In the genomic region with DNA sequence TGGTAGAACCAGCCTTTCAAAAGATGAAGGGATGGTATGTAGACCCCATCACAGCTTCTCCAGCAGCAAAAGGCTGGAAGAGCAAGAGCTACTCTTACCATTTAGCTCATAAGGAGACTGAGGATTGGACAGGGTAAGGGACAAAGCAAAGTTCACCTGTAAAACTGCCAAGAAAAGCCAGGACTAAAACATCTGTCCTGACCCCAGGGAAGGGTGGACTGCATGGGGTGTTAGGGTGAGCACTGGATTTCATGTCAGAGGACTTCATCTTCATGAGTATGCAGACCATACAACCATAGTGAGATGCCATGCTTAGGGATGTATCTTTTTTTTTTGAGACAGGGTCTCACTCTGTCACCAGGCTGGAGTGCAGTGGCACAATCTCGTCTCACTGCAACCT, we compare ENCODE assay signal across 2 cellular contexts.
TF ChIP-seq lines count a peak whose summit lies in the region.

No MANE protein-coding gene starts in this region.

TF ChIP-seq in liver, 16 proteins besides CTCF, POLR2A, EP300 and RAD21:
- peak; percentile 31 to 59 for TF ChIP-seq HNF4A (conservative IDR thresholded peaks at IDR 0.05)
- TF ChIP-seq, protein P1, sequence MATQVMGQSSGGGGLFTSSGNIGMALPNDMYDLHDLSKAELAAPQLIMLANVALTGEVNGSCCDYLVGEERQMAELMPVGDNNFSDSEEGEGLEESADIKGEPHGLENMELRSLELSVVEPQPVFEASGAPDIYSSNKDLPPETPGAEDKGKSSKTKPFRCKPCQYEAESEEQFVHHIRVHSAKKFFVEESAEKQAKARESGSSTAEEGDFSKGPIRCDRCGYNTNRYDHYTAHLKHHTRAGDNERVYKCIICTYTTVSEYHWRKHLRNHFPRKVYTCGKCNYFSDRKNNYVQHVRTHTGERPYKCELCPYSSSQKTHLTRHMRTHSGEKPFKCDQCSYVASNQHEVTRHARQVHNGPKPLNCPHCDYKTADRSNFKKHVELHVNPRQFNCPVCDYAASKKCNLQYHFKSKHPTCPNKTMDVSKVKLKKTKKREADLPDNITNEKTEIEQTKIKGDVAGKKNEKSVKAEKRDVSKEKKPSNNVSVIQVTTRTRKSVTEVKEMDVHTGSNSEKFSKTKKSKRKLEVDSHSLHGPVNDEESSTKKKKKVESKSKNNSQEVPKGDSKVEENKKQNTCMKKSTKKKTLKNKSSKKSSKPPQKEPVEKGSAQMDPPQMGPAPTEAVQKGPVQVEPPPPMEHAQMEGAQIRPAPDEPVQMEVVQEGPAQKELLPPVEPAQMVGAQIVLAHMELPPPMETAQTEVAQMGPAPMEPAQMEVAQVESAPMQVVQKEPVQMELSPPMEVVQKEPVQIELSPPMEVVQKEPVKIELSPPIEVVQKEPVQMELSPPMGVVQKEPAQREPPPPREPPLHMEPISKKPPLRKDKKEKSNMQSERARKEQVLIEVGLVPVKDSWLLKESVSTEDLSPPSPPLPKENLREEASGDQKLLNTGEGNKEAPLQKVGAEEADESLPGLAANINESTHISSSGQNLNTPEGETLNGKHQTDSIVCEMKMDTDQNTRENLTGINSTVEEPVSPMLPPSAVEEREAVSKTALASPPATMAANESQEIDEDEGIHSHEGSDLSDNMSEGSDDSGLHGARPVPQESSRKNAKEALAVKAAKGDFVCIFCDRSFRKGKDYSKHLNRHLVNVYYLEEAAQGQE (IDR thresholded peaks at IDR 0.05), result no peak

TF ChIP-seq in HepG2, 621 proteins besides CTCF, POLR2A, EP300 and RAD21:
- TF ChIP-seq ZNF879 (CRISPR knock-in tag; IDR thresholded peaks at IDR 0.05), result no peak
- TF ChIP-seq, protein P2, sequence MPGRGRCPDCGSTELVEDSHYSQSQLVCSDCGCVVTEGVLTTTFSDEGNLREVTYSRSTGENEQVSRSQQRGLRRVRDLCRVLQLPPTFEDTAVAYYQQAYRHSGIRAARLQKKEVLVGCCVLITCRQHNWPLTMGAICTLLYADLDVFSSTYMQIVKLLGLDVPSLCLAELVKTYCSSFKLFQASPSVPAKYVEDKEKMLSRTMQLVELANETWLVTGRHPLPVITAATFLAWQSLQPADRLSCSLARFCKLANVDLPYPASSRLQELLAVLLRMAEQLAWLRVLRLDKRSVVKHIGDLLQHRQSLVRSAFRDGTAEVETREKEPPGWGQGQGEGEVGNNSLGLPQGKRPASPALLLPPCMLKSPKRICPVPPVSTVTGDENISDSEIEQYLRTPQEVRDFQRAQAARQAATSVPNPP (CRISPR knock-in tag; IDR thresholded peaks at IDR 0.05), result no peak
- no peak for TF ChIP-seq SRSF1 (optimal IDR thresholded peaks at IDR 0.05; ENCODE audit: low read depth, low read length)
- no peak for TF ChIP-seq POLR2AphosphoS5 (IDR thresholded peaks at IDR 0.05; ENCODE audit: low read depth, low read length)
- no peak for TF ChIP-seq ZNF224 (CRISPR knock-in tag; IDR thresholded peaks at IDR 0.05)
- TF ChIP-seq ZNF101 (CRISPR knock-in tag; IDR thresholded peaks at IDR 0.05; ENCODE audit: borderline replicate concordance, low read depth), result no peak
- TF ChIP-seq ZBTB7A (CRISPR knock-in tag; IDR thresholded peaks at IDR 0.05), result no peak
- no peak for TF ChIP-seq ZNF776 (CRISPR knock-in tag; IDR thresholded peaks at IDR 0.05)
- TF ChIP-seq, protein P3, sequence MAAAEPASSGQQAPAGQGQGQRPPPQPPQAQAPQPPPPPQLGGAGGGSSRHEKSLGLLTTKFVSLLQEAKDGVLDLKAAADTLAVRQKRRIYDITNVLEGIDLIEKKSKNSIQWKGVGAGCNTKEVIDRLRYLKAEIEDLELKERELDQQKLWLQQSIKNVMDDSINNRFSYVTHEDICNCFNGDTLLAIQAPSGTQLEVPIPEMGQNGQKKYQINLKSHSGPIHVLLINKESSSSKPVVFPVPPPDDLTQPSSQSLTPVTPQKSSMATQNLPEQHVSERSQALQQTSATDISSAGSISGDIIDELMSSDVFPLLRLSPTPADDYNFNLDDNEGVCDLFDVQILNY (CRISPR knock-in tag; conservative IDR thresholded peaks at IDR 0.05), result no peak
- TF ChIP-seq, protein P4, sequence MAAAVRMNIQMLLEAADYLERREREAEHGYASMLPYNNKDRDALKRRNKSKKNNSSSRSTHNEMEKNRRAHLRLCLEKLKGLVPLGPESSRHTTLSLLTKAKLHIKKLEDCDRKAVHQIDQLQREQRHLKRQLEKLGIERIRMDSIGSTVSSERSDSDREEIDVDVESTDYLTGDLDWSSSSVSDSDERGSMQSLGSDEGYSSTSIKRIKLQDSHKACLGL (CRISPR knock-in tag; IDR thresholded peaks at IDR 0.05), result no peak
- no peak for TF ChIP-seq ZMAT3 (CRISPR knock-in tag; conservative IDR thresholded peaks at IDR 0.05)
- no peak for TF ChIP-seq ZSCAN30 (CRISPR knock-in tag; IDR thresholded peaks at IDR 0.05)
- TF ChIP-seq ZNF547 (CRISPR knock-in tag; IDR thresholded peaks at IDR 0.05), result no peak
